Comparison of ENCODE assay signal across 12 cellular contexts in genomic region chr2:217953531-217953932, GRCh38. TPM values are rescaled to one million over a fixed set of nuclear protein-coding genes. Genes with fewer than 3 reads are reported as not detected.
DNase-seq lines count a peak whose midpoint lies in the region; ATAC-seq, FAIRE-seq and TF ChIP-seq lines count a peak whose summit lies in the region.
"Had no signal": no experiment of that assay in that cellular context is flagged by ENCODE, and none has a peak within 500 bp of the region (broad histone marks: within the 10 kb centered on the region; RNA-seq: fewer than 3 reads in every experiment).

No MANE protein-coding gene starts in this region.

- intact Hi-C loops in posterior vena cava (cut with DNase I) (no loop called here), upper lobe of right lung (cut with DNase I) (no loop called here)

- no peaks in the 10 kb centered on the region for H3K36me3 ChIP-seq in upper lobe of right lung

- peaks cover 54% of the 10 kb centered on the region for H3K4me1 ChIP-seq in upper lobe of right lung

- no peaks in the 10 kb centered on the region for H3K9me3 ChIP-seq in upper lobe of right lung

- no peak for FAIRE-seq in H54 (lab: Jason Lieb, UNC)

- H3K27ac ChIP-seq in layer of hippocampus (ENCODE audit: low read depth, low read length), result peak overlapping the region; percentile 72
- peak overlapping the region; percentile 81 for H3K27ac ChIP-seq in upper lobe of right lung
- H3K27ac ChIP-seq: 22Rv1 had no signal

- H3K27me3 ChIP-seq in layer of hippocampus (ENCODE audit: control insufficient read depth, insufficient read depth, low read length) (no peaks in the 10 kb centered on the region), upper lobe of right lung (no peaks in the 10 kb centered on the region)

- DNase-seq in NCI-H524 treated with DMSO at 0.1 percent for 48 hours (lab: John Stamatoyannopoulos, UW), result peak; percentile 22
- DNase-seq in NCI-H524 (lab: John Stamatoyannopoulos, UW), result no peak
- DNase-seq in posterior vena cava (ENCODE audit: low spot score), result peak; percentile 78
- peak; percentile 62 for DNase-seq in upper lobe of right lung
- DNase-seq in H54 (ENCODE audit: insufficient read length, low spot score), result no peak
- DNase-seq: Kasumi-1, NCI-H1930 had no signal

- TF ChIP-seq CTCF in upper lobe of right lung (IDR thresholded peaks at IDR 0.05), result no peak

- TF ChIP-seq POLR2A in H54 (IDR thresholded peaks at IDR 0.05; ENCODE audit: low read depth, low read length), result no peak

- ATAC-seq in upper lobe of right lung, result peak; percentile 3
- ATAC-seq in GM18873 (IDR thresholded peaks at IDR 0.05; ENCODE audit: low FRiP score, unreplicated experiment), result no peak
- ATAC-seq in HG03095 (IDR thresholded peaks at IDR 0.05; ENCODE audit: unreplicated experiment), result no peak
- ATAC-seq: SK-N-SH treated with all-trans-retinoic acid at 6 μM for 48 hours had no signal

- no peak overlapping the region for H3K4me3 ChIP-seq in upper lobe of right lung

RNA-seq across cellular contexts. Expression of gene TNS1, which starts 49.3 kb away (rescaled TPM):
- total RNA-seq in posterior vena cava (1,000 to 10,000 TPM; 1,255 to 1,508 TPM), upper lobe of right lung (669 TPM)

Comparison
In these comparisons a context has a peak if more than half of its experiments do, and no peak if none do; other contexts are left out.
1. DNase-seq: peak in NCI-H524 treated with DMSO at 0.1 percent for 48 hours (single experiment), posterior vena cava (single experiment) and upper lobe of right lung (single experiment); none in NCI-H524 (0 of 2) and H54 (single experiment).